ENCODE assay signal across 8 cellular contexts in the genomic region with DNA sequence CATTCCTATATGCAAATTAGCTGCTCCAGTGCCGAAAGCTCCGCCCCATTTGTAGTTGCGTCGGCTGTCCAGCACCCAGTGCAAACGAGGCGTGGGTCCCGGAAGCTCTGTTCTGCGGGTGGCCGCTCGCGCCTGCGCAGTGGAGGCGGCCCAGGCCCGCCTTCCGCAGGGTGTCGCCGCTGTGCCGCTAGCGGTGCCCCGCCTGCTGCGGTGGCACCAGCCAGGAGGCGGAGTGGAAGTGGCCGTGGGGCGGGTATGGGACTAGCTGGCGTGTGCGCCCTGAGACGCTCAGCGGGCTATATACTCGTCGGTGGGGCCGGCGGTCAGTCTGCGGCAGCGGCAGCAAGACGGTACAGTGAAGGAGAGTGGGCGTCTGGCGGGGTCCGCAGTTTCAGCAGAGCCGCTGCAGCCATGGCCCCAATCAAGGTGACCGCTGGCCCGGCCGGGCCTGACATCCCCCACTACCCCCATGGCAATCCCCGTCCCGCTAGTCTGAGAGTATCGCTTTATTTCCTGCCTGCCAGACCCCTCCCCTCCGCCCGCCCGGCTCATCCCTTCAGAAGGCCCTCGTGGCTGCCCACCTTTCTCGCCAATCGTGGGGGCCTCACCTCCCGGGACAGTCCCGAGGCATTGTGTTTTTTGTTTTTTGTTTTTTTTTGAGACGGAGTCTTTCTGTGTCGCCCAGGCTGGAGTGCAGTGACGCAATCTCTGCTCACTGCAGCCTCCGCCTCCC. TPM values are rescaled to one million over a fixed set of nuclear protein-coding genes. Genes with fewer than 3 reads are reported as not detected.
DNase-seq lines count a peak whose midpoint lies in the region; ATAC-seq lines count a peak whose summit lies in the region.

Gene PRDX5 (plus strand): TSS at position 161 of the 733 bp plus-strand sequence. CDS start 95 bp downstream, at position 256.

- H3K36me3 Mint-ChIP-seq in effector memory CD8-positive, alpha-beta T cell (ENCODE audit: insufficient read depth): peaks cover 53% of the 10 kb centered on the region
- peaks cover 12% of the 10 kb centered on the region for H3K36me3 Mint-ChIP-seq in memory B cell

- peak within 1 kb of the TSS; percentile 88 to 94 for H3K4me3 Mint-ChIP-seq in effector memory CD8-positive, alpha-beta T cell
- H3K4me3 Mint-ChIP-seq in memory B cell: peak within 1 kb of the TSS; percentile 96

- DNase-seq in Caki2 (ENCODE audit: low read depth) (peak; percentile 94), HUDEP-2 (lab: John Stamatoyannopoulos, UW; ENCODE audit: unreplicated experiment in 76 of 76) (peak in 73 of 76 experiments; percentile 81 to 98 (median 95)), NOMO-1 treated with dmso at 0.1 percent for 144 hours (lab: John Stamatoyannopoulos, UW; ENCODE audit: unreplicated experiment) (peak; percentile 97), memory B cell (ENCODE audit: low spot score in 2 of 2) (peak; percentile 59 to 94)
- peak; percentile 79 to 95 (median 89) for DNase-seq in activated CD8-positive, alpha-beta memory T cell treated with anti-CD3 and anti-CD28 coated beads for 48 hours (ENCODE audit: low read depth in 2 of 3, low spot score in 2 of 3)
- DNase-seq in effector memory CD8-positive, alpha-beta T cell: peak; percentile 90 to 95 (median 93)
- peak; percentile 82 for DNase-seq in stimulated activated CD8-positive, alpha-beta memory T cell treated with anti-CD3 and anti-CD28 coated beads, Interleukin-12 subunit alpha, Interleukin-12 subunit beta, amount 100 ng/mL, for 24 hours (ENCODE audit: extremely low read depth)

- ATAC-seq in GM21367 (IDR thresholded peaks at IDR 0.05; ENCODE audit: unreplicated experiment): peak; percentile 46
- ATAC-seq in effector memory CD8-positive, alpha-beta T cell (replicated peaks): peak; percentile 77
- ATAC-seq in memory B cell (ENCODE audit: low read depth): peak; percentile 74

- peak within 1 kb of the TSS; percentile 98 to 99 for H3K27ac Mint-ChIP-seq in effector memory CD8-positive, alpha-beta T cell
- H3K27ac Mint-ChIP-seq in memory B cell: peak within 1 kb of the TSS; percentile 99

- H3K4me1 Mint-ChIP-seq in effector memory CD8-positive, alpha-beta T cell (ENCODE audit: low read depth in 2 of 2): peaks cover 31 to 35% of the 10 kb centered on the region in 2 donors
- H3K4me1 Mint-ChIP-seq in memory B cell: peaks cover 13% of the 10 kb centered on the region

- no peaks in the 10 kb centered on the region for H3K27me3 Mint-ChIP-seq in effector memory CD8-positive, alpha-beta T cell
- no peaks in the 10 kb centered on the region for H3K27me3 Mint-ChIP-seq in memory B cell

- H3K9me3 Mint-ChIP-seq in effector memory CD8-positive, alpha-beta T cell: no peaks in the 10 kb centered on the region
- no peaks in the 10 kb centered on the region for H3K9me3 Mint-ChIP-seq in memory B cell

- in situ Hi-C loops in Caki2 (cut with HindIII; ENCODE audit: low pct_unique_long_range_greater_than_20kb, low sequenced_read_pairs): no loop called here

RNA-seq across cellular contexts. Expression of gene PRDX5, which starts in this region (rescaled TPM):
- total RNA-seq in Caki2 (2014; rRNA removed; shearing (Covaris generic); ENCODE audit: low replicate concordance): 258 and 341 TPM in 2 replicates

Comparison
In these comparisons a context has a peak if more than half of its experiments do, and no peak if none do; other contexts are left out.
1. Peak in every context shown above with its lines: DNase-seq and ATAC-seq.